In the genomic region with DNA sequence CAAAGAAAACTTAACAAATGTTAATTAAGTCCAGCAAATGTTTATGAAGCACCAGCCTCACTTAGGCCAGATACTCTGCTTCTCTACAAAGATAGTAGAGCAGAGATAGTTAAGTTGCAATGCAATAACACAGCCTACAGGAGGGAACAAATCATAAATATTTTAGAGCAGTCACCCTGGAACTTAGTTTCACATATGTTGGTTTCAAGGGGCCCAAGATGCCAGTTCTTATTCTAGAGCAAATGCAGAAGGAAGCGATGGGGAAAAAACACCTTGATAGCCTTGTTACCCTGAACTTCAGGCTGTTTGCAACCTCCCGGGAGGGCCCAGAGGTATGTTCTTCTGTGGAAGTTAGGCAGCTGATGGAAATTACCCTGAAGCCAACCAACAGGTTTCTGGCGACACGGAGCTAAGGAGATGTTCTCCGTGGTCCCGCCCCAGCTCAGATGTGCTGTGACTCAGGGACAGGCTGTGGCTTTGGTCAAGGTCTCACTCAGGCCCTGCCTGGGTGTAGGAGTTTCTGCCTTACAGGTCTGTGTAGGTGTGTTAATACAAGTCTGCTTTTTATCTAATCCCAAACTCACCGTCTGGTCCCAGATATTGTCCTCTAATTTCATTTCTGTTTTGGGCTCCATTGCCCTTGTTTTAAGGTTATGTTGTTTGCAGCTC, we compare ENCODE assay signal across 1 cellular context.
TF ChIP-seq lines count a peak whose summit lies in the region.

No MANE protein-coding gene starts in this region.

TF ChIP-seq in HEK293, 187 proteins besides CTCF, POLR2A, EP300 and RAD21:
- TF ChIP-seq, protein P1, sequence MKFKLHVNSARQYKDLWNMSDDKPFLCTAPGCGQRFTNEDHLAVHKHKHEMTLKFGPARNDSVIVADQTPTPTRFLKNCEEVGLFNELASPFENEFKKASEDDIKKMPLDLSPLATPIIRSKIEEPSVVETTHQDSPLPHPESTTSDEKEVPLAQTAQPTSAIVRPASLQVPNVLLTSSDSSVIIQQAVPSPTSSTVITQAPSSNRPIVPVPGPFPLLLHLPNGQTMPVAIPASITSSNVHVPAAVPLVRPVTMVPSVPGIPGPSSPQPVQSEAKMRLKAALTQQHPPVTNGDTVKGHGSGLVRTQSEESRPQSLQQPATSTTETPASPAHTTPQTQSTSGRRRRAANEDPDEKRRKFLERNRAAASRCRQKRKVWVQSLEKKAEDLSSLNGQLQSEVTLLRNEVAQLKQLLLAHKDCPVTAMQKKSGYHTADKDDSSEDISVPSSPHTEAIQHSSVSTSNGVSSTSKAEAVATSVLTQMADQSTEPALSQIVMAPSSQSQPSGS (tag by site-specific recombination; IDR thresholded peaks at IDR 0.05; ENCODE audit: low read depth) = no peak
- TF ChIP-seq EGR2 (tag by site-specific recombination; IDR thresholded peaks at IDR 0.05; ENCODE audit: low read depth) (0 out of 2 replicates have a peak, but pooled peaks have one; percentile 15), SCRT2 (tag by site-specific recombination; IDR thresholded peaks at IDR 0.05) (peak; percentile 69), ZFHX2 (tag by site-specific recombination; conservative IDR thresholded peaks at IDR 0.05) (peak; percentile 50)
- TF ChIP-seq, protein P2, sequence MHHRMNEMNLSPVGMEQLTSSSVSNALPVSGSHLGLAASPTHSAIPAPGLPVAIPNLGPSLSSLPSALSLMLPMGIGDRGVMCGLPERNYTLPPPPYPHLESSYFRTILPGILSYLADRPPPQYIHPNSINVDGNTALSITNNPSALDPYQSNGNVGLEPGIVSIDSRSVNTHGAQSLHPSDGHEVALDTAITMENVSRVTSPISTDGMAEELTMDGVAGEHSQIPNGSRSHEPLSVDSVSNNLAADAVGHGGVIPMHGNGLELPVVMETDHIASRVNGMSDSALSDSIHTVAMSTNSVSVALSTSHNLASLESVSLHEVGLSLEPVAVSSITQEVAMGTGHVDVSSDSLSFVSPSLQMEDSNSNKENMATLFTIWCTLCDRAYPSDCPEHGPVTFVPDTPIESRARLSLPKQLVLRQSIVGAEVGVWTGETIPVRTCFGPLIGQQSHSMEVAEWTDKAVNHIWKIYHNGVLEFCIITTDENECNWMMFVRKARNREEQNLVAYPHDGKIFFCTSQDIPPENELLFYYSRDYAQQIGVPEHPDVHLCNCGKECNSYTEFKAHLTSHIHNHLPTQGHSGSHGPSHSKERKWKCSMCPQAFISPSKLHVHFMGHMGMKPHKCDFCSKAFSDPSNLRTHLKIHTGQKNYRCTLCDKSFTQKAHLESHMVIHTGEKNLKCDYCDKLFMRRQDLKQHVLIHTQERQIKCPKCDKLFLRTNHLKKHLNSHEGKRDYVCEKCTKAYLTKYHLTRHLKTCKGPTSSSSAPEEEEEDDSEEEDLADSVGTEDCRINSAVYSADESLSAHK (tag by site-specific recombination; IDR thresholded peaks at IDR 0.05) = peak; percentile 96
